Comparison of ENCODE assay signal across 1 cellular context in genomic region chr10:72272689-72273409, GRCh38.
TF ChIP-seq lines count a peak whose summit lies in the region.

No MANE protein-coding gene starts in this region.

TF ChIP-seq in HepG2, 621 proteins besides CTCF, POLR2A, EP300 and RAD21 (continued from another document and continues in another):
- TF ChIP-seq MTF2 (CRISPR knock-in tag; IDR thresholded peaks at IDR 0.05; ENCODE audit: borderline replicate concordance) (peak; percentile 87; the same call in 1 of the 2 replicates), CCAR2 (optimal IDR thresholded peaks at IDR 0.05; ENCODE audit: low read depth, low read length) (no peak), ZNF350 (CRISPR knock-in tag; IDR thresholded peaks at IDR 0.05; ENCODE audit: borderline replicate concordance, low read depth) (peak; percentile 97), ZNF660 (CRISPR knock-in tag; IDR thresholded peaks at IDR 0.05; ENCODE audit: borderline replicate concordance, low read depth) (no peak), ADNP (CRISPR knock-in tag; IDR thresholded peaks at IDR 0.05) (0 out of 2 replicates have a peak, but pooled peaks have one; percentile 50), ATF7 (IDR thresholded peaks at IDR 0.05) (peak; percentile 50; the same call in 1 of the 2 replicates), ATF7 (CRISPR knock-in tag; IDR thresholded peaks at IDR 0.05) (peak; percentile 62; the same call in 1 of the 2 replicates), KDM6A (CRISPR knock-in tag; IDR thresholded peaks at IDR 0.05; ENCODE audit: low read depth) (no peak), SUZ12 (IDR thresholded peaks at IDR 0.05; ENCODE audit: low read depth, low read length) (no peak), ZNF124 (CRISPR knock-in tag; IDR thresholded peaks at IDR 0.05) (peak; percentile 96), AGO2 (optimal IDR thresholded peaks at IDR 0.05; ENCODE audit: low read depth, low read length) (peak; percentile 34), ZNF567 (CRISPR knock-in tag; IDR thresholded peaks at IDR 0.05; ENCODE audit: borderline replicate concordance) (no peak), HIVEP1 (CRISPR knock-in tag; IDR thresholded peaks at IDR 0.05) (peak; percentile 67; the same call in 1 of the 2 replicates), SAP130 (CRISPR knock-in tag; IDR thresholded peaks at IDR 0.05; ENCODE audit: low read depth) (peak; percentile 69), HNRNPLL (IDR thresholded peaks at IDR 0.05; ENCODE audit: low read depth, low read length, poor library complexity, severe bottlenecking) (peak; percentile 19), RNF219 (CRISPR knock-in tag; IDR thresholded peaks at IDR 0.05) (no peak; the same call in 1 of the 2 replicates), ZNF17 (CRISPR knock-in tag; IDR thresholded peaks at IDR 0.05) (no peak), USF2 (IDR thresholded peaks at IDR 0.05; ENCODE audit: low read depth, low read length) (no peak), USF2 (CRISPR knock-in tag; IDR thresholded peaks at IDR 0.05; ENCODE audit: borderline replicate concordance) (peak; percentile 6; the same call in 1 of the 2 replicates), IRF2 (CRISPR knock-in tag; IDR thresholded peaks at IDR 0.05) (peak; percentile 84), MLXIP (CRISPR knock-in tag; IDR thresholded peaks at IDR 0.05; ENCODE audit: borderline replicate concordance) (peak; percentile 18; the same call in 1 of the 2 replicates), ZNF709 (CRISPR knock-in tag; IDR thresholded peaks at IDR 0.05) (no peak), KMT2A (CRISPR knock-in tag; IDR thresholded peaks at IDR 0.05) (no peak), POLR2AphosphoS2 (IDR thresholded peaks at IDR 0.05; ENCODE audit: low read depth, low read length) (no peak; the same call in 1 of the 2 replicates), YEATS2 (CRISPR knock-in tag; IDR thresholded peaks at IDR 0.05; ENCODE audit: borderline replicate concordance) (no peak), ZNF274 (CRISPR knock-in tag; IDR thresholded peaks at IDR 0.05) (no peak), ZNF44 (CRISPR knock-in tag; IDR thresholded peaks at IDR 0.05) (0 out of 2 replicates have a peak, but pooled peaks have one; percentile 30), SRSF9 (IDR thresholded peaks at IDR 0.05; ENCODE audit: borderline replicate concordance, insufficient read depth, low read depth, low read length, poor library complexity, severe bottlenecking) (no peak), RXRB (CRISPR knock-in tag; IDR thresholded peaks at IDR 0.05; ENCODE audit: borderline replicate concordance) (peak; percentile 78), TFE3 (CRISPR knock-in tag; IDR thresholded peaks at IDR 0.05) (peak; percentile 70; the same call in 1 of the 2 replicates), SIN3B (IDR thresholded peaks at IDR 0.05; ENCODE audit: low read length) (no peak), E2F1 (CRISPR knock-in tag; IDR thresholded peaks at IDR 0.05) (0 out of 2 replicates have a peak, but pooled peaks have one; percentile 33), ZNF691 (CRISPR knock-in tag; IDR thresholded peaks at IDR 0.05; ENCODE audit: borderline replicate concordance, low read depth) (peak; percentile 90; the same call in 1 of the 2 replicates), KDM1A (CRISPR knock-in tag; IDR thresholded peaks at IDR 0.05) (peak; percentile 80), YEATS4 (CRISPR knock-in tag; IDR thresholded peaks at IDR 0.05; ENCODE audit: borderline replicate concordance) (peak; percentile 94; the same call in 1 of the 2 replicates), ZNF441 (CRISPR knock-in tag; IDR thresholded peaks at IDR 0.05; ENCODE audit: borderline replicate concordance) (peak; percentile 68; the same call in 1 of the 2 replicates), ZSCAN25 (CRISPR knock-in tag; IDR thresholded peaks at IDR 0.05) (peak; percentile 83; the same call in 1 of the 2 replicates), ZNF547 (CRISPR knock-in tag; IDR thresholded peaks at IDR 0.05) (peak; percentile 90), ZNF780A (CRISPR knock-in tag; IDR thresholded peaks at IDR 0.05) (peak; percentile 18; the same call in 1 of the 2 replicates), ZSCAN12 (CRISPR knock-in tag; IDR thresholded peaks at IDR 0.05) (no peak; the same call in 1 of the 2 replicates), PHF5A (CRISPR knock-in tag; IDR thresholded peaks at IDR 0.05; ENCODE audit: low read depth, unreplicated experiment) (no peak), SP1 (IDR thresholded peaks at IDR 0.05) (no peak), SP1 (CRISPR knock-in tag; IDR thresholded peaks at IDR 0.05) (peak; percentile 55; the same call in 1 of the 2 replicates), ZNF496 (CRISPR knock-in tag; IDR thresholded peaks at IDR 0.05; ENCODE audit: insufficient replicate concordance) (no peak), ATF6 (CRISPR knock-in tag; conservative IDR thresholded peaks at IDR 0.05) (no peak), CREM (IDR thresholded peaks at IDR 0.05) (0 out of 2 replicates have a peak, but pooled peaks have one; percentile 11), CREM (CRISPR knock-in tag; IDR thresholded peaks at IDR 0.05) (no peak), SIX4 (CRISPR knock-in tag; IDR thresholded peaks at IDR 0.05) (no peak), TARDBP (CRISPR knock-in tag; IDR thresholded peaks at IDR 0.05) (peak; percentile 82), BRD4 (CRISPR knock-in tag; IDR thresholded peaks at IDR 0.05) (peak; percentile 87), ZNF263 (CRISPR knock-in tag; IDR thresholded peaks at IDR 0.05) (peak; percentile 60), SPEN (CRISPR knock-in tag; IDR thresholded peaks at IDR 0.05; ENCODE audit: low read depth) (peak; percentile 78; the same call in 1 of the 2 replicates)
- TF ChIP-seq, protein P1, sequence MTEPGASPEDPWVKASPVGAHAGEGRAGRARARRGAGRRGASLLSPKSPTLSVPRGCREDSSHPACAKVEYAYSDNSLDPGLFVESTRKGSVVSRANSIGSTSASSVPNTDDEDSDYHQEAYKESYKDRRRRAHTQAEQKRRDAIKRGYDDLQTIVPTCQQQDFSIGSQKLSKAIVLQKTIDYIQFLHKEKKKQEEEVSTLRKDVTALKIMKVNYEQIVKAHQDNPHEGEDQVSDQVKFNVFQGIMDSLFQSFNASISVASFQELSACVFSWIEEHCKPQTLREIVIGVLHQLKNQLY (CRISPR knock-in tag; IDR thresholded peaks at IDR 0.05) = peak; percentile 48; the same call in 1 of the 2 replicates
- TF ChIP-seq, protein P2, sequence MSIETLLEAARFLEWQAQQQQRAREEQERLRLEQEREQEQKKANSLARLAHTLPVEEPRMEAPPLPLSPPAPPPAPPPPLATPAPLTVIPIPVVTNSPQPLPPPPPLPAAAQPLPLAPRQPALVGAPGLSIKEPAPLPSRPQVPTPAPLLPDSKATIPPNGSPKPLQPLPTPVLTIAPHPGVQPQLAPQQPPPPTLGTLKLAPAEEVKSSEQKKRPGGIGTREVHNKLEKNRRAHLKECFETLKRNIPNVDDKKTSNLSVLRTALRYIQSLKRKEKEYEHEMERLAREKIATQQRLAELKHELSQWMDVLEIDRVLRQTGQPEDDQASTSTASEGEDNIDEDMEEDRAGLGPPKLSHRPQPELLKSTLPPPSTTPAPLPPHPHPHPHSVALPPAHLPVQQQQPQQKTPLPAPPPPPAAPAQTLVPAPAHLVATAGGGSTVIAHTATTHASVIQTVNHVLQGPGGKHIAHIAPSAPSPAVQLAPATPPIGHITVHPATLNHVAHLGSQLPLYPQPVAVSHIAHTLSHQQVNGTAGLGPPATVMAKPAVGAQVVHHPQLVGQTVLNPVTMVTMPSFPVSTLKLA (IDR thresholded peaks at IDR 0.05) = 0 out of 2 replicates have a peak, but pooled peaks have one; percentile 3
- TF ChIP-seq, protein P3, sequence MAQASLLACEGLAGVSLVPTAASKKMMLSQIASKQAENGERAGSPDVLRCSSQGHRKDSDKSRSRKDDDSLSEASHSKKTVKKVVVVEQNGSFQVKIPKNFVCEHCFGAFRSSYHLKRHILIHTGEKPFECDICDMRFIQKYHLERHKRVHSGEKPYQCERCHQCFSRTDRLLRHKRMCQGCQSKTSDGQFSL (CRISPR knock-in tag; IDR thresholded peaks at IDR 0.05) = peak; percentile 62; the same call in 1 of the 2 replicates
